In genomic region chr2:181152221-181152620, GRCh38 we compare ENCODE assay signal across 19 cellular contexts.
A peak's percentile ranks its signal among the peaks of the same experiment; 100 is the strongest.
DNase-seq lines count a peak whose midpoint lies in the region; ATAC-seq and TF ChIP-seq lines count a peak whose summit lies in the region.
"Had no signal": no experiment of that assay in that cellular context is flagged by ENCODE, and none has a peak within 500 bp of the region (broad histone marks: within the 10 kb centered on the region; RNA-seq: fewer than 3 reads in every experiment).

No MANE protein-coding gene starts in this region.

- no peak for TF ChIP-seq CTCF in IMR-90 (conservative IDR thresholded peaks at IDR 0.05; ENCODE audit: low read depth, low read length)
- no peak for TF ChIP-seq CTCF in chondrocyte (IDR thresholded peaks at IDR 0.05)
- no peak for TF ChIP-seq CTCF in transverse colon (IDR thresholded peaks at IDR 0.05)

- peaks cover 39% of the 10 kb centered on the region for H3K4me1 Mint-ChIP-seq in activated CD4-positive, alpha-beta T cell treated with anti-CD3 and anti-CD28 coated beads for 36 hours
- H3K4me1 Mint-ChIP-seq in chondrocyte (ENCODE audit: low read depth): peaks cover 36% of the 10 kb centered on the region
- H3K4me1 Mint-ChIP-seq in natural killer cell treated with Interleukin-12 subunit alpha and Interleukin-12 subunit beta and Interleukin-15 and Interleukin-18, amount 100 ng/mL, for 72 hours (ENCODE audit: low read depth in 2 of 2): peaks cover 15 to 30% of the 10 kb centered on the region in 2 donors
- H3K4me1 Mint-ChIP-seq: neural progenitor cell had no signal

- no peak overlapping the region for H3K4me2 ChIP-seq in IMR-90 (ENCODE audit: low read depth, low read length)
- H3K4me2 ChIP-seq: neural progenitor cell had no signal

- H3K4me3 ChIP-seq in IMR-90 (ENCODE audit: insufficient read depth, low read depth, low read length): no peak overlapping the region
- H3K4me3 ChIP-seq in transverse colon: no peak overlapping the region
- H3K4me3 ChIP-seq: coronary artery, neural progenitor cell, uterus had no signal

- in situ Hi-C loops in IMR-90 (cut with MboI; ENCODE audit: low sequenced_read_pairs) (no loop called here), transverse colon (cut with MboI; ENCODE audit: low pct_ligation_motif_present in 1 of 4, low pct_unique_long_range_greater_than_20kb in 1 of 4, low sequenced_read_pairs in 3 of 4) (no loop called here)

- H3K9me1 ChIP-seq in IMR-90 (ENCODE audit: insufficient read depth, low read length): 0 out of 2 replicates have a peak, but pooled peaks cover 3% of the 10 kb centered on the region

- H3K27me3 Mint-ChIP-seq in activated CD4-positive, alpha-beta T cell treated with anti-CD3 and anti-CD28 coated beads for 36 hours: no peaks in the 10 kb centered on the region
- H3K27me3 Mint-ChIP-seq in chondrocyte (ENCODE audit: low read depth): no peaks in the 10 kb centered on the region
- H3K27me3 Mint-ChIP-seq in natural killer cell treated with Interleukin-12 subunit alpha and Interleukin-12 subunit beta and Interleukin-15 and Interleukin-18, amount 100 ng/mL, for 72 hours: no peaks in the 10 kb centered on the region

- POLR2A ChIA-PET in activated CD4-positive, alpha-beta T cell treated with anti-CD3 and anti-CD28 coated beads for 36 hours (lab: Charles Lee): no interaction called here
- POLR2A ChIA-PET in IMR-90 (lab: Charles Lee; ENCODE audit: unreplicated experiment): no interaction called here

- no peaks in the 10 kb centered on the region for H3K27me3 ChIP-seq in IMR-90 (ENCODE audit: control insufficient read depth, insufficient read depth, low read length)
- no peaks in the 10 kb centered on the region for H3K27me3 ChIP-seq in transverse colon
- H3K27me3 ChIP-seq: neural progenitor cell, uterus had no signal

- no peak overlapping the region for H2AK5ac ChIP-seq in IMR-90 (ENCODE audit: low read depth, low read length)

- CTCF ChIA-PET in activated CD4-positive, alpha-beta T cell treated with anti-CD3 and anti-CD28 coated beads for 36 hours (lab: Charles Lee): interaction anchor here (1.4 to 1.8 kb wide), 2 partner anchors 10 to 26 kb away, joined by 5 to 6 read pairs; no protein-coding TSS in a partner anchor
- CTCF ChIA-PET in IMR-90 (lab: Yijun Ruan, JAX): no interaction called here

- no peak overlapping the region for H2AFZ ChIP-seq in IMR-90 (replicated peaks; ENCODE audit: low read length, poor library complexity)
- H2AFZ ChIP-seq: neural progenitor cell had no signal

- no peaks in the 10 kb centered on the region for H3K79me1 ChIP-seq in IMR-90 (ENCODE audit: low read depth in 1 of 2, low read length in 2 of 2)

- H3K36me3 Mint-ChIP-seq in activated CD4-positive, alpha-beta T cell treated with anti-CD3 and anti-CD28 coated beads for 36 hours (ENCODE audit: low read depth): peaks cover 7% of the 10 kb centered on the region
- no peaks in the 10 kb centered on the region for H3K36me3 Mint-ChIP-seq in chondrocyte (ENCODE audit: low read depth)
- H3K36me3 Mint-ChIP-seq in natural killer cell treated with Interleukin-12 subunit alpha and Interleukin-12 subunit beta and Interleukin-15 and Interleukin-18, amount 100 ng/mL, for 72 hours: peaks cover 17% of the 10 kb centered on the region
- H3K36me3 Mint-ChIP-seq: brain, neural progenitor cell had no signal

- ATAC-seq in activated CD4-positive, alpha-beta T cell treated with anti-CD3 and anti-CD28 coated beads for 36 hours: no peak
- peak; percentile 48 for ATAC-seq in IMR-90 (ENCODE audit: low read depth)
- ATAC-seq in natural killer cell treated with Interleukin-12 subunit alpha and Interleukin-12 subunit beta and Interleukin-15 and Interleukin-18, amount 100 ng/mL, for 72 hours: no peak
- ATAC-seq in GM19035 (IDR thresholded peaks at IDR 0.05; ENCODE audit: unreplicated experiment): no peak
- ATAC-seq: SK-N-SH treated with all-trans-retinoic acid at 6 μM for 48 hours had no signal

- no peak overlapping the region for H4K8ac ChIP-seq in IMR-90 (ENCODE audit: low read depth in 2 of 2, low read length in 2 of 2)

- H3K27ac ChIP-seq in IMR-90 (ENCODE audit: insufficient read depth, low read length) (no peak overlapping the region), transverse colon (no peak overlapping the region)
- H3K27ac ChIP-seq: coronary artery, neural progenitor cell, uterus had no signal

- H3K14ac ChIP-seq in IMR-90 (replicated peaks; ENCODE audit: low read depth, low read length): no peak overlapping the region

- H3K9ac ChIP-seq in IMR-90 (ENCODE audit: low read depth, low read length): no peak overlapping the region
- H3K9ac ChIP-seq: neural progenitor cell had no signal

- H3K4me1 ChIP-seq in IMR-90 (ENCODE audit: control insufficient read depth, insufficient read depth, low read length) (no peaks in the 10 kb centered on the region; the same call in 1 of the 2 replicates), transverse colon (peaks cover 0 to 13% (median 0%) of the 10 kb centered on the region in 4 donors)
- H3K4me1 ChIP-seq: neural progenitor cell, uterus had no signal

- H4K20me1 ChIP-seq in IMR-90 (ENCODE audit: insufficient read depth, low read length): no peaks in the 10 kb centered on the region

- no peaks in the 10 kb centered on the region for H3K9me3 ChIP-seq in IMR-90 (ENCODE audit: control insufficient read depth, insufficient read depth, low read length)
- H3K9me3 ChIP-seq in transverse colon: peaks cover 0 to 6% of the 10 kb centered on the region in 2 donors
- H3K9me3 ChIP-seq: uterus had no signal

- H2BK20ac ChIP-seq in IMR-90 (ENCODE audit: low read depth, low read length): no peak overlapping the region

- no peak for TF ChIP-seq RAD21 in IMR-90 (IDR thresholded peaks at IDR 0.05; ENCODE audit: low read length)

- DNase-seq in activated CD4-positive, alpha-beta T cell treated with anti-CD3 and anti-CD28 coated beads for 36 hours: no peak
- DNase-seq in activated CD4-positive, alpha-beta T cell treated with anti-CD3 and anti-CD28 coated beads for 48 hours: no peak
- no peak for DNase-seq in IMR-90
- no peak for DNase-seq in chondrocyte (ENCODE audit: low spot score)
- no peak for DNase-seq in natural killer cell treated with Interleukin-12 subunit alpha and Interleukin-12 subunit beta and Interleukin-15 and Interleukin-18, amount 100 ng/mL, for 72 hours (ENCODE audit: low spot score)
- no peak for DNase-seq in stimulated activated naive CD4-positive, alpha-beta T cell treated with Interleukin-2 at 50 U/mL for 16 hours (lab: John Stamatoyannopoulos, UW)
- DNase-seq in transverse colon: no peak
- DNase-seq: 8988T; DMS53; KG1; NCI-H1930; stimulated activated CD4-positive, alpha-beta T cell treated with anti-CD3 and anti-CD28 coated beads, Interleukin-4, amount 100 ng/mL, for 4 hours; substantia nigra; uterus had no signal

- H4K91ac ChIP-seq in IMR-90 (ENCODE audit: insufficient read depth, low read depth, low read length): no peak overlapping the region

- no peak overlapping the region for H3K56ac ChIP-seq in IMR-90 (ENCODE audit: extremely low read depth, insufficient read depth, low read length)

- H3K36me3 ChIP-seq in IMR-90 (ENCODE audit: control insufficient read depth, insufficient read depth, low read length): no peaks in the 10 kb centered on the region
- H3K36me3 ChIP-seq in transverse colon: no peaks in the 10 kb centered on the region
- H3K36me3 ChIP-seq: neural progenitor cell, uterus had no signal

- H3K27ac Mint-ChIP-seq in activated CD4-positive, alpha-beta T cell treated with anti-CD3 and anti-CD28 coated beads for 36 hours: peak overlapping the region; percentile 47
- H3K27ac Mint-ChIP-seq in chondrocyte (ENCODE audit: unreplicated experiment): peak overlapping the region; percentile 70
- peak overlapping the region; percentile 58 to 67 for H3K27ac Mint-ChIP-seq in natural killer cell treated with Interleukin-12 subunit alpha and Interleukin-12 subunit beta and Interleukin-15 and Interleukin-18, amount 100 ng/mL, for 72 hours
- H3K27ac Mint-ChIP-seq: neural progenitor cell had no signal

- BruUV-seq in IMR-90 (replicated peaks; lab: Mats Ljungman, UMichigan): no TSS peak

- no peak overlapping the region for H2BK15ac ChIP-seq in IMR-90 (ENCODE audit: low read depth, low read length)

- no peak for TF ChIP-seq POLR2A in IMR-90 (IDR thresholded peaks at IDR 0.05; ENCODE audit: low read depth, low read length)
- TF ChIP-seq POLR2A in transverse colon (IDR thresholded peaks at IDR 0.05): no peak

- peaks cover 7% of the 10 kb centered on the region for H3K9me3 Mint-ChIP-seq in activated CD4-positive, alpha-beta T cell treated with anti-CD3 and anti-CD28 coated beads for 36 hours (ENCODE audit: low read depth)
- H3K9me3 Mint-ChIP-seq in chondrocyte (ENCODE audit: low read depth): peaks cover 3% of the 10 kb centered on the region
- H3K9me3 Mint-ChIP-seq in natural killer cell treated with Interleukin-12 subunit alpha and Interleukin-12 subunit beta and Interleukin-15 and Interleukin-18, amount 100 ng/mL, for 72 hours: peaks cover 3% of the 10 kb centered on the region

- intact Hi-C loops in activated CD4-positive, alpha-beta T cell treated with anti-CD3 and anti-CD28 coated beads for 36 hours (cut with DNase I, micrococcal nuclease): no loop called here
- intact Hi-C loops in IMR-90 (cut with micrococcal nuclease): no loop called here
- intact Hi-C loops in transverse colon (cut with DNase I; ENCODE audit: low total_unique reads): no loop called here

- H3K18ac ChIP-seq in IMR-90 (ENCODE audit: low read depth, low read length): no peak overlapping the region

- H2BK120ac ChIP-seq in IMR-90 (ENCODE audit: low read depth, low read length): no peak overlapping the region

- no peak overlapping the region for H2BK5ac ChIP-seq in IMR-90 (ENCODE audit: low read depth, low read length, poor library complexity, severe bottlenecking)

- H2AK9ac ChIP-seq in IMR-90 (replicated peaks; ENCODE audit: low read depth, low read length, poor library complexity): no peak overlapping the region

- no peak for TF ChIP-seq EP300 in transverse colon (IDR thresholded peaks at IDR 0.05; ENCODE audit: low read depth)

- no peak overlapping the region for H3K23ac ChIP-seq in IMR-90 (ENCODE audit: low read depth, low read length)

- dilution Hi-C loops in IMR-90 (cut with HindIII; ENCODE audit: low sequenced_read_pairs, unreplicated experiment): no loop called here

- no peak overlapping the region for H3K4me3 Mint-ChIP-seq in activated CD4-positive, alpha-beta T cell treated with anti-CD3 and anti-CD28 coated beads for 36 hours
- no peak overlapping the region for H3K4me3 Mint-ChIP-seq in chondrocyte (ENCODE audit: unreplicated experiment)
- H3K4me3 Mint-ChIP-seq in natural killer cell treated with Interleukin-12 subunit alpha and Interleukin-12 subunit beta and Interleukin-15 and Interleukin-18, amount 100 ng/mL, for 72 hours: no peak overlapping the region
- H3K4me3 Mint-ChIP-seq: brain, neural progenitor cell had no signal

- no peak overlapping the region for H3K4ac ChIP-seq in IMR-90 (ENCODE audit: low read depth, low read length)

- no peak overlapping the region for H4K5ac ChIP-seq in IMR-90 (ENCODE audit: low read depth, low read length)

TF ChIP-seq in IMR-90, 13 proteins besides CTCF, POLR2A, EP300 and RAD21 (continues in another document):
- TF ChIP-seq NFE2L2 (IDR thresholded peaks at IDR 0.05; ENCODE audit: low read depth, low read length) (no peak), FOS (IDR thresholded peaks at IDR 0.05; ENCODE audit: low read depth, low read length) (no peak), MAZ (IDR thresholded peaks at IDR 0.05; ENCODE audit: borderline replicate concordance, low read depth, low read length) (no peak), BHLHE40 (IDR thresholded peaks at IDR 0.05; ENCODE audit: low read depth, low read length) (no peak)
